8 cellular contexts compared by ENCODE assay signal in the genomic region with DNA sequence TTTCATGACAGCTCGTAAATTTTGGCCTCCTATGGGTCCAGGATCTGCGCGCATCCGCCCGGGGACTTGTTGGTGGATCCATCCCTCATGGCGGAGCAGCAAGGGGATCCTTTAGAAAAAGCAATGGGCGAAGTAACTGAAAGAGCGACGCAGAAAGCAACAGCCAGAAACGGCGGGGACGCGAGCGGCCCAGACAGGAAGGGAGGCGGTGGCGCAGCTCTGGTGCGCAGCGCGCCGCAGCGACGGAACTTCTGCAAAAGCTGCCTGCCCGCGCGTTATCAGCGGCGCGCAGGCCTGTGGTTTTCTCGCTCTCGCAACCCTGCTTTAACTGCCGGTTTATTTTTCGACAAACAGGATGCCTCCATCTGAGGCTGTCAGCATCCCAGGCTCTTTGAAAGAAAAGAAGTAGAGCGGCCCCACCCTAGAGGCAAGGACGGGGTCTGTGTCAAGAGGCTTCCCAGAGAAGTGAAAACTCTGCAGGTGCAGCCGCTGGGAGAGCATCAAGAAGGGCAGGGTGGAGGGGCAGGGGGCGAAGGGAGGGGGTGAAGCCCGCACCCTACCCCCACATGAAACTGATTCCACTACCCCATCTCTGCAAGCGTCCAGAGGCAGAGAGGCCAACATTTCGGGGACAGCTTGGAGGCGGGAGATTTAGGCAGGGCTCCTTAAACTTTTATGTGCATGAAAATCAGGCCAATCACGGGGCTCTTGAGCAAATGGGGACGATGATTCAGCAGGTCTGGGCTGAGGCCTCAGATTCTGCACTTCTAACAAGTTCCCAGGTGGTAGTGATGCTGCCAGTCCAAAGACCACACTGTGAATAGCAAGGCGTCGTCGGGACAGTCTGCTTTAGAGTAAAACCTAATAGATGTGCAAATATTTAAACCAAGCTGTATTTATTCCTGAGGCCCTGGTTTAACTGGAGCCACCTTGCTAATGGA. TPM values are rescaled to one million over a fixed set of nuclear protein-coding genes. Genes with fewer than 3 reads are reported as not detected.
A peak's percentile ranks its signal among the peaks of the same experiment; 100 is the strongest.
DNase-seq lines count a peak whose midpoint lies in the region; ATAC-seq and TF ChIP-seq lines count a peak whose summit lies in the region.

No MANE protein-coding gene starts in this region.

- no peaks in the 10 kb centered on the region for H3K27me3 ChIP-seq in kidney epithelial cell (ENCODE audit: control insufficient read depth, insufficient read depth, low read length)

- no peak for TF ChIP-seq CTCF in kidney epithelial cell (IDR thresholded peaks at IDR 0.05; ENCODE audit: insufficient read depth, low read length, poor library complexity, severe bottlenecking)

- DNase-seq in T-helper 9 cell (peak; percentile 76), astrocyte of the hippocampus (ENCODE audit: low read depth, low spot score) (peak; percentile 85), kidney epithelial cell (ENCODE audit: low read depth) (no peak), superior temporal gyrus (ENCODE audit: extremely low spot score) (no peak), putamen (ENCODE audit: low spot score) (no peak)
- peak; percentile 78 for DNase-seq in stimulated activated CD4-positive, alpha-beta T cell treated with anti-CD3 and anti-CD28 coated beads, Interleukin-4, amount 100 ng/mL, for 24 hours

- no peaks in the 10 kb centered on the region for H3K36me3 ChIP-seq in kidney epithelial cell (ENCODE audit: control insufficient read depth, insufficient read depth, low read length)

- H3K4me3 ChIP-seq in kidney epithelial cell (ENCODE audit: low read depth, low read length) = peak overlapping the region; percentile 7

- ATAC-seq in GM19035 (IDR thresholded peaks at IDR 0.05; ENCODE audit: unreplicated experiment) (peak; percentile 87), HG03196 (IDR thresholded peaks at IDR 0.05; ENCODE audit: unreplicated experiment) (peak; percentile 68)

RNA-seq across cellular contexts. Expression of a gene that starts 22.2 kb away (rescaled TPM):
- 41.7 and 43.0 TPM in 2 replicates for total RNA-seq in kidney epithelial cell

Comparison
In these comparisons a context has a peak if more than half of its experiments do, and no peak if none do; other contexts are left out.
1. DNase-seq: peak in T-helper 9 cell (single experiment), astrocyte of the hippocampus (single experiment) and stimulated activated CD4-positive, alpha-beta T cell treated with anti-CD3 and anti-CD28 coated beads, Interleukin-4, amount 100 ng/mL, for 24 hours (single experiment); none in kidney epithelial cell (single experiment), superior temporal gyrus (single experiment) and putamen (single experiment).